ENCODE assay signal across 8 cellular contexts in the genomic region with DNA sequence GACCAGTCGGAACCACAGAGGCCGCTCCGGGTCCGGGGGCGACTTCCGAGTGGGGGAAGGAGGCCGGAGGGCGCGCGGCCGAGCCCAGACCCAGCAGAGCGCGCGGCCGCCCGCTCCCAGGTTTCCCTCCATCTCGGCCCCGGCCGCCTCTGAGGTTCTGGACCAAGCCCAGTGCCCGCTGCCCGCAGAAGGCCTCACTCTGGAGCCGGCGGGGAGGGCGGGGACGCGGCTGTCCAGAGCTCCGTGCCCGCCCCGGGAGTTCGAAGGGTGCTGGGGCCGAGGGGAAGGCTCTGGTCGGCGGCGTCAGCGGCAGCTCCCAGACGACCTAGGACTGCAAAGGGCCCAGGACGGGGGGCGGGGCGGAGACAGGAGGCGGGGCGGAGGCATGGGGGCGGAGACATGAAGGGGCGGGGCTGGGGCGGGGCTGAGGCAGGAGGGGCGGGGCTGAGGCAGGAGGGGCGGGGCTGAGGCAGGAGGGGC. TPM values are rescaled to one million over a fixed set of nuclear protein-coding genes. Genes with fewer than 3 reads are reported as not detected.
DNase-seq lines count a peak whose midpoint lies in the region; ATAC-seq and TF ChIP-seq lines count a peak whose summit lies in the region.

No MANE protein-coding gene starts in this region.

- H4K20me1 ChIP-seq in BLaER1 = no peaks in the 10 kb centered on the region

- H3K36me3 ChIP-seq in BLaER1 (no peaks in the 10 kb centered on the region), uterus (no peaks in the 10 kb centered on the region)

- H3K4me1 ChIP-seq in BLaER1 (peaks cover 40% of the 10 kb centered on the region), uterus (peaks cover 0 to 4% of the 10 kb centered on the region in 2 donors)

- H3K4me2 ChIP-seq in BLaER1 = peak overlapping the region; percentile 76

- peak; percentile 83 for DNase-seq in activated T-cell treated with anti-CD3 and anti-CD28 coated beads, Interleukin-2, amount 50 U/mL, for 24 hours
- DNase-seq in foreskin fibroblast = peak; percentile 36 to 82
- DNase-seq in progenitor cell of endocrine pancreas (ENCODE audit: low spot score, unreplicated experiment) = peak; percentile 55
- peak; percentile 47 for DNase-seq in uterus
- no peak for DNase-seq in NCI-H2227 treated with DMSO at 0.1 percent for 48 hours (lab: John Stamatoyannopoulos, UW)

- intact Hi-C loops in uterus (cut with DNase I; ENCODE audit: low total_unique reads) = no loop called here

- peak in 1 of 2 donors; percentile 28 for TF ChIP-seq POLR2A in uterus (IDR thresholded peaks at IDR 0.05)

- no peaks in the 10 kb centered on the region for H3K36me3 Mint-ChIP-seq in activated T-cell treated with anti-CD3 and anti-CD28 coated beads, Interleukin-2, amount 50 U/mL, for 24 hours (ENCODE audit: low read depth)
- no peaks in the 10 kb centered on the region for H3K36me3 Mint-ChIP-seq in progenitor cell of endocrine pancreas (ENCODE audit: insufficient read depth)

- peaks cover 51% of the 10 kb centered on the region for H3K9me3 ChIP-seq in BLaER1
- H3K9me3 ChIP-seq in uterus = peaks cover 0 to 5% of the 10 kb centered on the region in 2 donors

- H3K27me3 Mint-ChIP-seq in activated T-cell treated with anti-CD3 and anti-CD28 coated beads, Interleukin-2, amount 50 U/mL, for 24 hours = peaks cover 10% of the 10 kb centered on the region
- H3K27me3 Mint-ChIP-seq in progenitor cell of endocrine pancreas = peaks cover 53% of the 10 kb centered on the region

- peak overlapping the region; percentile 21 for H3K4me3 Mint-ChIP-seq in activated T-cell treated with anti-CD3 and anti-CD28 coated beads, Interleukin-2, amount 50 U/mL, for 24 hours
- peak overlapping the region; percentile 45 for H3K4me3 Mint-ChIP-seq in progenitor cell of endocrine pancreas (ENCODE audit: low read depth)

- H3K27ac ChIP-seq in BLaER1 = no peak overlapping the region
- H3K27ac ChIP-seq in uterus = no peak overlapping the region

- peak; percentile 32 for ATAC-seq in HG03432 (IDR thresholded peaks at IDR 0.05; ENCODE audit: unreplicated experiment)
- ATAC-seq in GM18511 (IDR thresholded peaks at IDR 0.05; ENCODE audit: unreplicated experiment) = no peak

- H3K9me3 Mint-ChIP-seq in activated T-cell treated with anti-CD3 and anti-CD28 coated beads, Interleukin-2, amount 50 U/mL, for 24 hours = peaks cover 29% of the 10 kb centered on the region
- peaks cover 32% of the 10 kb centered on the region for H3K9me3 Mint-ChIP-seq in progenitor cell of endocrine pancreas (ENCODE audit: low read depth)

- no peak for TF ChIP-seq CTCF in foreskin fibroblast (IDR thresholded peaks at IDR 0.05; ENCODE audit: low read depth, low read length)
- TF ChIP-seq CTCF in progenitor cell of endocrine pancreas (IDR thresholded peaks at IDR 0.05; ENCODE audit: unreplicated experiment) = no peak
- TF ChIP-seq CTCF in uterus (IDR thresholded peaks at IDR 0.05) = no peak

- H3K27ac Mint-ChIP-seq in activated T-cell treated with anti-CD3 and anti-CD28 coated beads, Interleukin-2, amount 50 U/mL, for 24 hours = no peak overlapping the region
- no peak overlapping the region for H3K27ac Mint-ChIP-seq in progenitor cell of endocrine pancreas

- peaks cover 22% of the 10 kb centered on the region for H3K4me1 Mint-ChIP-seq in activated T-cell treated with anti-CD3 and anti-CD28 coated beads, Interleukin-2, amount 50 U/mL, for 24 hours (ENCODE audit: low read depth)
- H3K4me1 Mint-ChIP-seq in progenitor cell of endocrine pancreas (ENCODE audit: low read depth) = no peaks in the 10 kb centered on the region

- H3K4me3 ChIP-seq in BLaER1 (peak overlapping the region; percentile 56), foreskin fibroblast (ENCODE audit: low read depth in 1 of 2, low read length in 2 of 2) (peak overlapping the region; percentile 27 to 49), uterus (peak overlapping the region; percentile 33 to 42)

- no peak overlapping the region; the same call in 1 of the 2 replicates for H3K9ac ChIP-seq in BLaER1

- H3K27me3 ChIP-seq in BLaER1 = no peaks in the 10 kb centered on the region
- no peaks in the 10 kb centered on the region for H3K27me3 ChIP-seq in uterus

RNA-seq across cellular contexts. Expression of gene SLC19A1, which starts 48.0 kb away (rescaled TPM):
- 25.6 and 28.5 TPM in 2 replicates for total RNA-seq in progenitor cell of endocrine pancreas
- 10 to 100 TPM in 2 of 4 donors, 1 to 10 TPM in 1, not detected in 1; 7.6 to 12.8 (median 10.3) TPM for total RNA-seq in uterus

RNA-seq across cellular contexts. Expression of gene PCBP3, which starts 53.2 kb away (rescaled TPM):
- total RNA-seq in progenitor cell of endocrine pancreas (3.7 and 4.3 TPM in 2 replicates), uterus (1 to 10 TPM in 2 of 4 donors, under 1 TPM in 1, not detected in 1; 0.77 to 8.6 (median 3.2) TPM)
